In the genomic region with DNA sequence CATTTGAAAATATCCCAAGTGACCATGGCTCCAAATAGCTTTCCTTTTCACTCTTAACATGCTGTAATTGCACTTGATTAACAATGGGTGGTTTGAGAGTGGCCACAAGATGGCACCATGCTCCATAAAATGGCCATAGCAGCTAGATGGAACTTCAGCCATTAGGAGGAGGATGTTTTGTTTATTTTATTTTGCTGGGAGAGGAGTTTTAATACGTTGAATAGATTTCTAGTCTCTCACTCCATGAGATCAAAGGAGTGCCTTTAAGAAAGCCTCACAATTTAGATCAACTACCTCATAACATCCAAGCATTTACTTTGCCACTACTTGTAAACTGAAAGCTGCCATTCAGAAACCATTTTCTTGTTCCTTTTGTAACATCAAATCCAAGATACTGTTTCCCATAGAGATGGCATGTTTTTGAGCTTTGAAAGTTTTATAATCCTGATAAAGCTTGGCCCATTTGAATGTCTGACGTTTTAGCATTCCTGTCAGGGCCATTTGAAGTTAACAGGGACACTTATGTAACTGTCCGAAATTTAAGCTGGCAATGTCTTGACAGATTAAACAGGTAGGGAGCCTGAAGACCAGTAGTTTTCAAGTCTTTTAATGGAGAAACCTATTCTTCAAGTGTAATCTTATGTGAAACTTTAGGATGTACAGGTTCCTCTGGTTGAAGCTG, we compare ENCODE assay signal across 8 cellular contexts. TPM values are rescaled to one million over a fixed set of nuclear protein-coding genes. Genes with fewer than 3 reads are reported as not detected.
DNase-seq lines count a peak whose midpoint lies in the region; ATAC-seq, FAIRE-seq and TF ChIP-seq lines count a peak whose summit lies in the region.

No MANE protein-coding gene starts in this region.

- DNase-seq in GM18507 (ENCODE audit: extremely low spot score, insufficient read length, low read depth), result peak; percentile 43
- DNase-seq in NCI-H345 treated with DMSO at 0.1 percent for 48 hours (lab: John Stamatoyannopoulos, UW; ENCODE audit: unreplicated experiment), result peak; percentile 35
- DNase-seq in activated CD4-positive, CD25-positive, alpha-beta regulatory T cell treated with anti-CD3 and anti-CD28 coated beads, Interleukin-2, amount 50 U/mL, for 72 hours, result peak; percentile 57
- peak; percentile 94 for DNase-seq in dermis blood vessel endothelial cell
- DNase-seq in lung (ENCODE audit: low spot score), result peak; percentile 74
- DNase-seq in stimulated activated CD8-positive, alpha-beta memory T cell treated with anti-CD3 and anti-CD28 coated beads, Interleukin-4, amount 100 ng/mL, for 4 hours (ENCODE audit: low read depth in 2 of 2, low spot score in 1 of 2), result peak; percentile 35 to 58

- 30 to 47% methylated on average over 3 of the region's 3 CpGs for WGBS in lung, 2 donors

- H3K27me3 ChIP-seq in ACC112 (ENCODE audit: insufficient read depth, low read length) (no peaks in the 10 kb centered on the region), lung (ENCODE audit: control insufficient read depth, insufficient read depth) (no peaks in the 10 kb centered on the region)

- no peak overlapping the region for H2AFZ ChIP-seq in ACC112 (ENCODE audit: low read length, unreplicated experiment)

- H3K4me3 ChIP-seq in ACC112 (ENCODE audit: low read depth, low read length), result no peak overlapping the region
- no peak overlapping the region for H3K4me3 ChIP-seq in lung

- FAIRE-seq in GM18507 (lab: Jason Lieb, UNC), result peak; percentile 72

- peak overlapping the region; percentile 2; the same call in 1 of the 2 replicates for H3K27ac ChIP-seq in ACC112 (ENCODE audit: low read depth, low read length)
- no peak overlapping the region for H3K27ac ChIP-seq in lung (ENCODE audit: low read depth in 1 of 2, low read length in 1 of 2)

- ATAC-seq in lung (ENCODE audit: insufficient read depth, low FRiP score) (no peak), GM18909 (IDR thresholded peaks at IDR 0.05; ENCODE audit: poor library complexity, unreplicated experiment) (no peak)

- H3K9me3 ChIP-seq in lung (ENCODE audit: control insufficient read depth in 2 of 2, insufficient read depth in 1 of 2, low read length in 1 of 2), result no peaks in the 10 kb centered on the region

- peaks cover 58% of the 10 kb centered on the region for H3K79me2 ChIP-seq in ACC112 (ENCODE audit: control insufficient read depth, insufficient read depth, low read length, unreplicated experiment)

- H3K36me3 ChIP-seq in ACC112 (ENCODE audit: insufficient read depth, low read length), result no peaks in the 10 kb centered on the region; the same call in 1 of the 2 replicates
- peaks cover 4 to 18% of the 10 kb centered on the region in 2 donors for H3K36me3 ChIP-seq in lung (ENCODE audit: control insufficient read depth in 2 of 2, insufficient read depth in 2 of 2, low read length in 2 of 2)

- peak; percentile 94 for TF ChIP-seq CTCF in lung (IDR thresholded peaks at IDR 0.05; ENCODE audit: control extremely low read depth, extremely low read depth)

- peaks cover 13% of the 10 kb centered on the region for H3K4me1 ChIP-seq in ACC112 (ENCODE audit: control insufficient read depth, insufficient read depth, low read length, unreplicated experiment)
- peaks cover 0 to 3% of the 10 kb centered on the region in 2 donors for H3K4me1 ChIP-seq in lung (ENCODE audit: control insufficient read depth in 2 of 2, insufficient read depth in 2 of 2, low read length in 2 of 2)

RNA-seq across cellular contexts. Expression of a gene that starts 4.7 kb away (rescaled TPM):
- total RNA-seq in dermis blood vessel endothelial cell, result 27.4 and 48.5 TPM in 2 replicates
- 10 to 100 TPM in 1 of 2 donors, 1 to 10 TPM in 1; 6.4 to 13.2 TPM for total RNA-seq in lung
- polyA plus RNA-seq in lung, result 10 to 100 TPM in 1 of 2 donors, 1 to 10 TPM in 1; 7.7 to 12.6 TPM

RNA-seq across cellular contexts. Expression of a gene that starts 5.0 kb away (rescaled TPM):
- total RNA-seq in dermis blood vessel endothelial cell, result 27.9 and 41.0 TPM in 2 replicates
- total RNA-seq in lung, result 100 to 1,000 TPM in 1 of 2 donors, 10 to 100 TPM in 1; 43.9 to 118 TPM
- 100 to 1,000 TPM; 208 to 229 TPM for polyA plus RNA-seq in lung

RNA-seq across cellular contexts. Expression of a gene that starts 19.4 kb away (rescaled TPM):
- total RNA-seq in dermis blood vessel endothelial cell (34.9 and 73.6 TPM in 2 replicates), lung (100 to 1,000 TPM in 1 of 2 donors, 10 to 100 TPM in 1; 35.7 to 102 TPM)
- 10 to 100 TPM; 35.1 to 54.3 TPM for polyA plus RNA-seq in lung

RNA-seq across cellular contexts. Expression of a gene that starts 30.7 kb away (rescaled TPM):
- total RNA-seq in dermis blood vessel endothelial cell (75.9 and 253 TPM in 2 replicates), lung (100 to 1,000 TPM in 1 of 2 donors, 10 to 100 TPM in 1; 44.5 to 165 TPM)
- 10 to 100 TPM; 58.9 to 98.6 TPM for polyA plus RNA-seq in lung

RNA-seq across cellular contexts. Expression of a gene that starts 45.0 kb away (rescaled TPM):
- total RNA-seq in dermis blood vessel endothelial cell, result 0.17 and 0.28 TPM in 2 replicates
- 10 to 100 TPM; 27.1 to 41.2 TPM for total RNA-seq in lung
- 10 to 100 TPM; 11.9 to 23.3 TPM for polyA plus RNA-seq in lung

Comparison
In these comparisons a context has a peak if more than half of its experiments do, and no peak if none do; other contexts are left out.
1. DNase-seq: peak in every context shown above with its lines; median percentile 94 in dermis blood vessel endothelial cell; 74 in lung; 57 in activated CD4-positive, CD25-positive, alpha-beta regulatory T cell treated with anti-CD3 and anti-CD28 coated beads, Interleukin-2, amount 50 U/mL, for 72 hours; 46 in stimulated activated CD8-positive, alpha-beta memory T cell treated with anti-CD3 and anti-CD28 coated beads, Interleukin-4, amount 100 ng/mL, for 4 hours; 43 in GM18507; 35 in NCI-H345 treated with DMSO at 0.1 percent for 48 hours.